In the genomic region with DNA sequence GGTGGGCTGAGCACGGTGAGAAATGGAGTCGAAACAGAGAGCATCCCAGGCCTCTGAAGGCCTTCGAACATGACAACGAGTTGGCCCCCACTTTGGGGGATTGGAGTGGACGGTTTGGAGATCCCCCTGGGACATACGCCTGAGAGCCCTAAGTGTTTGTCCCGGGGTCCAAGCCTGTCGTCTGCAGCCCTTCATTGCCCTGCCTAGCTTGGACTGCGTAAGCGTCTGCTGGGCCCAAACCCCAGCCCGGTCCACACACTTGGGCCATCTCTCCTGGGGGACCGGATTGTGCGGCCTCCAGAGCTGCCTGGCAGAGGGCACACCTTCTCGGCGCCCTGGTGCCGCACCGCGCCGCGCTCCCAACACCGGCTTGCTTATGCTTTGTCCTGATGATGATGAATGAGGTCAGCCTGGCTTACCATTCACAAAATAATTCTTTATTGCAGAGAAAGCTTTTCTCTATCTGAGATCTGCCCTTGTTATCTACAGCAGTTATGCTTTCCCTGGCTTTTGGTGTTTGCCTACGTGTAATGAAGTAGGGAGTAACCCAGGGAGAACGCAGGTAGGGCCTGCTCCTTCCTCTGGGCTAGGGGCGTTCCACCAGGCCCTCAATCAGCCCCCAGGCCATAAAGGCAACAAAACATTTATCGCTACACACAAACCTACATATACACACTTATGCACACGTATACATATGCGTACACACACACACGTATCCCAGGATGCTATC, we compare ENCODE assay signal across 11 cellular contexts.
DNase-seq lines count a peak whose midpoint lies in the region; ATAC-seq, FAIRE-seq and TF ChIP-seq lines count a peak whose summit lies in the region.
"Had no signal": no experiment of that assay in that cellular context is flagged by ENCODE, and none has a peak within 500 bp of the region (broad histone marks: within the 10 kb centered on the region; RNA-seq: fewer than 3 reads in every experiment).

No MANE protein-coding gene starts in this region.

- 91 to 96% methylated on average over 16 to 28 of the region's 28 CpGs for WGBS in endodermal cell (ENCODE audit: insufficient coverage in 1 of 2, insufficient read length in 1 of 2), 2 experiments

- peaks cover 6% of the 10 kb centered on the region for H3K4me1 Mint-ChIP-seq in endodermal cell

- H3K4me1 ChIP-seq in endodermal cell (ENCODE audit: control insufficient read depth, insufficient read depth, low read length), result no peaks in the 10 kb centered on the region
- H3K4me1 ChIP-seq: Caco-2 had no signal

- peak; percentile 35 for DNase-seq in A172 (ENCODE audit: low spot score)
- DNase-seq in LoVo (ENCODE audit: low spot score), result peak; percentile 32
- peak; percentile 30 for DNase-seq in endodermal cell
- peak; percentile 61 for DNase-seq in myocyte (ENCODE audit: low read depth)
- DNase-seq in GM12891 (ENCODE audit: insufficient read length, low spot score), result no peak
- DNase-seq in SIG-M5 treated with dmso at 0.1 percent for 504 hours (lab: John Stamatoyannopoulos, UW; ENCODE audit: unreplicated experiment), result no peak
- DNase-seq: occipital lobe had no signal

- no peaks in the 10 kb centered on the region for H3K36me3 Mint-ChIP-seq in endodermal cell (ENCODE audit: low read depth)

- H3K36me3 ChIP-seq in endodermal cell (ENCODE audit: control insufficient read depth, insufficient read depth, low read length), result no peaks in the 10 kb centered on the region

- ATAC-seq in GM19035 (IDR thresholded peaks at IDR 0.05; ENCODE audit: unreplicated experiment) (no peak), GM18907 (IDR thresholded peaks at IDR 0.05; ENCODE audit: unreplicated experiment) (no peak)

- no peak overlapping the region for H3K27ac Mint-ChIP-seq in endodermal cell
- H3K27ac Mint-ChIP-seq: stimulated activated naive CD8-positive, alpha-beta T cell treated with anti-CD3 and anti-CD28 coated beads, Interleukin-15, Interleukin-2, amounts not matched to agents 100 ng/mL and 50 ng/mL, for 24 hours had no signal

- H3K27me3 ChIP-seq in endodermal cell (ENCODE audit: control insufficient read depth, insufficient read depth, low read length, poor library complexity, severe bottlenecking), result peaks cover 97% of the 10 kb centered on the region

- no peak for TF ChIP-seq POLR2A in GM12891 (IDR thresholded peaks at IDR 0.05; ENCODE audit: low read depth, low read length)

- FAIRE-seq in GM12891 (lab: Jason Lieb, UNC), result no peak

- no peaks in the 10 kb centered on the region for H3K9me3 ChIP-seq in endodermal cell (ENCODE audit: control insufficient read depth, low read length)
- H3K9me3 ChIP-seq: Caco-2 had no signal

- no peaks in the 10 kb centered on the region for H3K9me3 Mint-ChIP-seq in endodermal cell
- H3K9me3 Mint-ChIP-seq: stimulated activated naive CD8-positive, alpha-beta T cell treated with anti-CD3 and anti-CD28 coated beads, Interleukin-15, Interleukin-2, amounts not matched to agents 100 ng/mL and 50 ng/mL, for 24 hours had no signal

- no peak overlapping the region for H3K4me3 Mint-ChIP-seq in endodermal cell
- H3K4me3 Mint-ChIP-seq: stimulated activated naive CD8-positive, alpha-beta T cell treated with anti-CD3 and anti-CD28 coated beads, Interleukin-15, Interleukin-2, amounts not matched to agents 100 ng/mL and 50 ng/mL, for 24 hours had no signal

- H3K9ac ChIP-seq in endodermal cell (ENCODE audit: extremely low read depth, low read length, poor library complexity, severe bottlenecking), result no peak overlapping the region

- H3K27ac ChIP-seq in endodermal cell (ENCODE audit: low read depth, low read length), result no peak overlapping the region

- H3K4me3 ChIP-seq in endodermal cell (ENCODE audit: low read length), result no peak overlapping the region

- TF ChIP-seq CTCF in endodermal cell (conservative IDR thresholded peaks at IDR 0.05), result no peak

- peaks cover 74% of the 10 kb centered on the region for H3K27me3 Mint-ChIP-seq in endodermal cell (ENCODE audit: insufficient read depth)
- H3K27me3 Mint-ChIP-seq: stimulated activated naive CD8-positive, alpha-beta T cell treated with anti-CD3 and anti-CD28 coated beads, Interleukin-15, Interleukin-2, amounts not matched to agents 100 ng/mL and 50 ng/mL, for 24 hours had no signal

TF ChIP-seq in GM12891, 5 proteins besides CTCF, POLR2A, EP300 and RAD21:
- TF ChIP-seq TAF1 (IDR thresholded peaks at IDR 0.05; ENCODE audit: low read depth, low read length) (no peak), POU2F2 (IDR thresholded peaks at IDR 0.05; ENCODE audit: low read depth, low read length) (no peak), PAX5 (IDR thresholded peaks at IDR 0.05; ENCODE audit: insufficient read depth, low read length, severe bottlenecking) (no peak), POLR2AphosphoS5 (IDR thresholded peaks at IDR 0.05; ENCODE audit: low read depth, low read length) (no peak), SPI1 (IDR thresholded peaks at IDR 0.05; ENCODE audit: low read depth, low read length) (no peak)

Comparison
In these comparisons a context has a peak if more than half of its experiments do, and no peak if none do; other contexts are left out.
1. DNase-seq: peak in A172 (single experiment), LoVo (single experiment), endodermal cell (single experiment) and myocyte (single experiment); none in GM12891 (single experiment) and SIG-M5 treated with dmso at 0.1 percent for 504 hours (single experiment).